11 cellular contexts compared by ENCODE assay signal in the genomic region with DNA sequence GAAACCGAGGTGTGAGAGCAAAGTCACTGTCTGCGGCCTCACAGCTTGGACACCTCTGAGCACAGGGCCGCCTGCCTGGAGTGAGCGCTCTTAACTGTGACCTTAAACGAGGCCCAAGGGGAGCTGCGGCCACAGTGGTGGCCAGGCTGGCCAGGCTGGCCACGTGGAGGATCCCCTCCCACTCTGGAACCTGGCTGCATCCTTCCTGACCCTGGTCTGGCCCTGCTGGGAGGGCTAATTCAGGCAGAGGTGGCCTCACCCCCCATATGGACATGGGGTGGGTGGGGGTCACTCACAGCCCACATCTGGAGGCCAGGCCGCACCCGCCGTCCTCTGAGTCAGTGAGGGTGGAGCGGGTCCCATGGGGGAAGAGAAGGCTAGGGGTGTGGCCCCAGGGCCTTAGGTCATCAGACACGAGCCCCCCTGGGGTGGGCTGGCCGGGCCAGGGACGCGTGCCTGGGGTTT. TPM values are rescaled to one million over a fixed set of nuclear protein-coding genes. Genes with fewer than 3 reads are reported as not detected.
DNase-seq lines count a peak whose midpoint lies in the region; ATAC-seq and TF ChIP-seq lines count a peak whose summit lies in the region.
"Had no signal": no experiment of that assay in that cellular context is flagged by ENCODE, and none has a peak within 500 bp of the region (broad histone marks: within the 10 kb centered on the region; RNA-seq: fewer than 3 reads in every experiment).

No MANE protein-coding gene starts in this region.

- no peaks in the 10 kb centered on the region for H3K9me3 ChIP-seq in GM23248 (ENCODE audit: low read depth)
- no peaks in the 10 kb centered on the region for H3K9me3 ChIP-seq in subcutaneous abdominal adipose tissue (ENCODE audit: control insufficient read depth in 5 of 5, low read length in 5 of 5)
- H3K9me3 ChIP-seq: adrenal gland had no signal

- H3K36me3 ChIP-seq in GM23248 (ENCODE audit: low read depth) = peaks cover 7% of the 10 kb centered on the region; the same call in 1 of the 2 replicates
- H3K36me3 ChIP-seq in subcutaneous abdominal adipose tissue (ENCODE audit: control insufficient read depth in 5 of 5, insufficient read depth in 5 of 5, low read length in 5 of 5) = peaks cover 0 to 47% (median 31%) of the 10 kb centered on the region in 5 donors

- TF ChIP-seq CTCF in brain (conservative IDR thresholded peaks at IDR 0.05) = peak in 1 of 2 experiments; percentile 3

- DNase-seq in GM23248 (peak; percentile 88), islet precursor cell (peak; percentile 50), anterior cingulate cortex (lab: John Stamatoyannopoulos, UW) (no peak), amniotic stem cell (lab: John Stamatoyannopoulos, UW) (no peak), RKO (ENCODE audit: low spot score) (no peak)
- DNase-seq: adrenal gland; effector memory CD4-positive, alpha-beta T cell; NCI-H2171 treated with DMSO at 0.1 percent for 48 hours had no signal

- no peak overlapping the region for H2AFZ ChIP-seq in GM23248

- H3K4me1 Mint-ChIP-seq in brain = peaks cover 39% of the 10 kb centered on the region

- H3K27me3 ChIP-seq in GM23248 (replicated peaks; ENCODE audit: insufficient read depth) = no peaks in the 10 kb centered on the region
- H3K27me3 ChIP-seq in subcutaneous abdominal adipose tissue (ENCODE audit: control insufficient read depth in 5 of 5, insufficient read depth in 4 of 5, low read length in 5 of 5) = no peaks in the 10 kb centered on the region
- H3K27me3 ChIP-seq: adrenal gland had no signal

- H3K27ac ChIP-seq in GM23248 (peak overlapping the region; percentile 100), subcutaneous abdominal adipose tissue (ENCODE audit: low read depth, low read length) (peak overlapping the region; percentile 62)

- in situ Hi-C loops in GM23248 (cut with MboI) = no loop called here

- H3K4me3 ChIP-seq in GM23248 (peak overlapping the region; percentile 47), subcutaneous abdominal adipose tissue (ENCODE audit: low read depth in 1 of 5, low read length in 5 of 5) (no peak overlapping the region)
- H3K4me3 ChIP-seq: adrenal gland had no signal

- no peaks in the 10 kb centered on the region for H3K9me2 ChIP-seq in GM23248 (ENCODE audit: insufficient read depth)

- H3K9ac ChIP-seq in GM23248 (peak overlapping the region; percentile 99), subcutaneous abdominal adipose tissue (ENCODE audit: low read length in 5 of 5) (peak overlapping the region in 2 of 5 donors; percentile 2 to 15)

- H3K36me3 Mint-ChIP-seq in brain = no peaks in the 10 kb centered on the region

- H3K4me2 ChIP-seq in GM23248 (ENCODE audit: unreplicated experiment) = peak overlapping the region; percentile 97

- ATAC-seq in GM19351 (IDR thresholded peaks at IDR 0.05; ENCODE audit: unreplicated experiment) = no peak

- peaks cover 84% of the 10 kb centered on the region for H3K79me2 ChIP-seq in GM23248 (ENCODE audit: insufficient read depth)

- 7 to 12% methylated on average over 13 to 15 of the region's 15 CpGs for WGBS in GM23248 (ENCODE audit: low coverage in 1 of 2, low lambda C conversion rate in 2 of 2, missing lambda C conversion rate in 2 of 2), 2 experiments

- no peaks in the 10 kb centered on the region for H3K9me3 Mint-ChIP-seq in brain

- H3F3A ChIP-seq in GM23248 (ENCODE audit: insufficient read depth) = peaks cover 23% of the 10 kb centered on the region; the same call in 1 of the 2 replicates

- H3K4me3 Mint-ChIP-seq in brain = no peak overlapping the region

- H3K27me3 Mint-ChIP-seq in brain = no peaks in the 10 kb centered on the region

- peaks cover 63% of the 10 kb centered on the region for H3K4me1 ChIP-seq in GM23248 (ENCODE audit: insufficient read depth)
- peaks cover 3 to 63% (median 54%) of the 10 kb centered on the region in 5 donors for H3K4me1 ChIP-seq in subcutaneous abdominal adipose tissue (ENCODE audit: control insufficient read depth in 5 of 5, insufficient read depth in 5 of 5, low read length in 5 of 5)

- no peaks in the 10 kb centered on the region for H4K20me1 ChIP-seq in GM23248 (ENCODE audit: insufficient read depth)

- peak overlapping the region in 3 of 5 experiments; percentile 48 to 60 (median 59) for H3K27ac Mint-ChIP-seq in brain

RNA-seq across cellular contexts. Expression of a gene that starts 6.6 kb away (rescaled TPM):
- 223 and 234 TPM in 2 replicates for total RNA-seq in GM23248 (2014; rRNA removed; shearing (Covaris generic))
- 160 and 169 TPM in 2 replicates for polyA plus RNA-seq in GM23248 (2016; fragmentation: Nextera tagmentation; extraction: Ambion mirVana)
- 5.0 TPM for polyA plus RNA-seq in brain (ENCODE audit: insufficient read depth, low read depth, low replicate concordance)

RNA-seq across cellular contexts. Expression of a gene that starts 27.1 kb away (rescaled TPM):
- total RNA-seq in GM23248 (2014; rRNA removed; shearing (Covaris generic)) = 20.4 and 33.0 TPM in 2 replicates
- 74.5 and 78.9 TPM in 2 replicates for polyA plus RNA-seq in GM23248 (2016; fragmentation: Nextera tagmentation; extraction: Ambion mirVana)
- polyA plus RNA-seq in brain (ENCODE audit: insufficient read depth, low read depth, low replicate concordance) = 64.4 TPM

RNA-seq across cellular contexts. Expression of a gene that starts 38.2 kb away (rescaled TPM):
- 13.2 and 27.7 TPM in 2 replicates for total RNA-seq in GM23248 (2014; rRNA removed; shearing (Covaris generic))
- polyA plus RNA-seq in GM23248 (2016; fragmentation: Nextera tagmentation; extraction: Ambion mirVana) = 5.9 and 7.3 TPM in 2 replicates
- 87.6 TPM for polyA plus RNA-seq in brain (ENCODE audit: insufficient read depth, low read depth, low replicate concordance)

RNA-seq across cellular contexts. Expression of a gene that starts 47.4 kb away (rescaled TPM):
- total RNA-seq in GM23248 (2014; rRNA removed; shearing (Covaris generic)) = 43.9 and 47.2 TPM in 2 replicates
- 50.9 and 51.0 TPM in 2 replicates for polyA plus RNA-seq in GM23248 (2016; fragmentation: Nextera tagmentation; extraction: Ambion mirVana)
- polyA plus RNA-seq in brain (ENCODE audit: insufficient read depth, low read depth, low replicate concordance) = 43.8 TPM

Comparison
In these comparisons a context has a peak if more than half of its experiments do, and no peak if none do; other contexts are left out.
1. DNase-seq: peak in GM23248 (single experiment) and islet precursor cell (single experiment); none in anterior cingulate cortex (0 of 58), amniotic stem cell (single experiment) and RKO (single experiment).
2. RNA of a gene that starts 6.6 kb away (polyA plus RNA-seq): 160 to 169 TPM in GM23248; 5.0 TPM in brain (single experiment); every median in the first group is over 10 times any median in the second.
3. RNA of a gene that starts 38.2 kb away (polyA plus RNA-seq): 87.6 TPM in brain (single experiment); 5.9 to 7.3 TPM in GM23248; every median in the first group is over 10 times any median in the second.